Comparison of ENCODE assay signal across 17 cellular contexts in the genomic region with DNA sequence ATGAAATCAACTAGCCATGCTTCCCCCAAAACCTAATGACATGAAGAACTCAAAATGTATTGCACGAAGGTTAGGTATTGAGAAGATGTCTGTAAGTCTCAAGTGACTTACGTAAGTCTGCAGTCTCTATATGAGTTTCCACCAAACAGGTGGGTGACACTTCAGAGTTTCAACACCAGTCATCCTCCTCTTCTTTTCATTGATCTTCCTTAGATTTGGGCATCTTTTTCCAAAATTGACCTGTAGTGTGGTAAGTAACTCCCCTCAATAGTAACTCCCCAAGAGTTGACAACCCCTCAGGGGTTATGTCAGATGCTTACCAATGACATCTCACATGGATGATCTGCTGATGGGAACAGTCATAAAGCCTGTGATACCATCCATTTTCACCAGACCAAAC.
"Had no signal": no experiment of that assay in that cellular context is flagged by ENCODE, and none has a peak within 500 bp of the region (broad histone marks: within the 10 kb centered on the region; RNA-seq: fewer than 3 reads in every experiment).

No MANE protein-coding gene starts in this region.

- ATAC-seq: effector memory CD8-positive, alpha-beta T cell had no signal

- H3K4me3 ChIP-seq: esophagus squamous epithelium, spleen, tibial nerve, uterus had no signal

- H3K9me3 ChIP-seq: esophagus squamous epithelium, spleen, tibial nerve, uterus had no signal

- H3K36me3 Mint-ChIP-seq: brain, immature natural killer cell, memory B cell had no signal

- H3K27ac Mint-ChIP-seq: brain; effector memory CD8-positive, alpha-beta T cell; immature natural killer cell; memory B cell had no signal

- DNase-seq: activated CD4-positive, alpha-beta T cell treated with anti-CD3 and anti-CD28 coated beads, Interleukin-2, amount 50 U/mL, for 1 hour; activated gamma-delta T cell; activated T-cell treated with anti-CD3 and anti-CD28 coated beads for 4 hours; anterior cingulate cortex; caudate nucleus; effector memory CD8-positive, alpha-beta T cell; esophagus squamous epithelium; immature natural killer cell; occipital lobe; posterior cingulate gyrus; spleen; stimulated activated CD4-positive, alpha-beta T cell treated with anti-CD3 and anti-CD28 coated beads, Interleukin-4, amount 100 ng/mL, for 4 hours; stimulated activated naive CD4-positive, alpha-beta T cell; uterus had no signal

- H3K4me3 Mint-ChIP-seq: brain; effector memory CD8-positive, alpha-beta T cell; immature natural killer cell; memory B cell had no signal

- H3K27me3 ChIP-seq: esophagus squamous epithelium, spleen, tibial nerve, uterus had no signal

- H3K27ac ChIP-seq: esophagus squamous epithelium, spleen, tibial nerve, uterus had no signal

- H3K4me1 ChIP-seq: uterus had no signal

- H3K27me3 Mint-ChIP-seq: effector memory CD8-positive, alpha-beta T cell had no signal

- H3K9me3 Mint-ChIP-seq: brain; effector memory CD8-positive, alpha-beta T cell; immature natural killer cell; memory B cell had no signal

- H3K4me1 Mint-ChIP-seq: immature natural killer cell, memory B cell had no signal

- H3K36me3 ChIP-seq: esophagus squamous epithelium, spleen, tibial nerve, uterus had no signal
